ENCODE assay signal across 2 cellular contexts in genomic region chr4:1449833-1450741, GRCh38.
TF ChIP-seq lines count a peak whose summit lies in the region.

No MANE protein-coding gene starts in this region.

TF ChIP-seq in SK-N-SH, 30 proteins besides CTCF, POLR2A, EP300 and RAD21 (continued from another document):
- no peak for TF ChIP-seq EZH2phosphoT487 (IDR thresholded peaks at IDR 0.05; ENCODE audit: borderline replicate concordance, low read depth)
- no peak for TF ChIP-seq FOXJ3 (CRISPR knock-in tag; IDR thresholded peaks at IDR 0.05)
- no peak for TF ChIP-seq NFIC (IDR thresholded peaks at IDR 0.05; ENCODE audit: borderline replicate concordance)
- no peak for TF ChIP-seq USF1 (IDR thresholded peaks at IDR 0.05; ENCODE audit: borderline replicate concordance, low read depth)
- no peak for TF ChIP-seq GATA2 (CRISPR knock-in tag; IDR thresholded peaks at IDR 0.05)
- TF ChIP-seq MAX (IDR thresholded peaks at IDR 0.05; ENCODE audit: low read depth): no peak
- no peak for TF ChIP-seq NRF1 (IDR thresholded peaks at IDR 0.05; ENCODE audit: low read depth, low read length)
- TF ChIP-seq MXI1 (IDR thresholded peaks at IDR 0.05; ENCODE audit: low read depth, low read length): no peak

TF ChIP-seq in SK-N-SH treated with all-trans-retinoic acid at 6 μM for 48 hours, 23 proteins besides CTCF, POLR2A, EP300 and RAD21 (continued from another document):
- TF ChIP-seq PATZ1 (CRISPR knock-in tag; IDR thresholded peaks at IDR 0.05; ENCODE audit: borderline replicate concordance) (no peak), POU6F1 (CRISPR knock-in tag; IDR thresholded peaks at IDR 0.05; ENCODE audit: borderline replicate concordance, low read depth) (no peak), OSR1 (CRISPR knock-in tag; IDR thresholded peaks at IDR 0.05) (no peak)
